27 cellular contexts compared by ENCODE assay signal in genomic region chr5:74360535-74361210, GRCh38.
DNase-seq lines count a peak whose midpoint lies in the region; ATAC-seq and TF ChIP-seq lines count a peak whose summit lies in the region.
"Had no signal": no experiment of that assay in that cellular context is flagged by ENCODE, and none has a peak within 500 bp of the region (broad histone marks: within the 10 kb centered on the region; RNA-seq: fewer than 3 reads in every experiment).

No MANE protein-coding gene starts in this region.

- in situ Hi-C loops in IMR-90 (cut with MboI; ENCODE audit: low sequenced_read_pairs) = no loop called here
- in situ Hi-C loops in astrocyte of the spinal cord (cut with HindIII; ENCODE audit: low sequenced_read_pairs) = no loop called here

- H3K9me3 Mint-ChIP-seq in nephron = peaks cover 3% of the 10 kb centered on the region
- H3K9me3 Mint-ChIP-seq: activated naive CD4-positive, alpha-beta T cell treated with anti-CD3 and anti-CD28 coated beads, Interleukin-2, amount 10 ng/mL, durations not matched to agents 7 days and 5 days; naive B cell had no signal

- H4K20me1 ChIP-seq in BLaER1 treated with 17β-estradiol and CSF1 and Interleukin-3, amounts not matched to agents 10 nM and 100 nM = peaks cover 0 to 4% (median 0%) of the 10 kb centered on the region in 11 experiments; a peak in 1 of 22 replicates
- no peaks in the 10 kb centered on the region for H4K20me1 ChIP-seq in IMR-90 (ENCODE audit: insufficient read depth, low read length)

- no peak overlapping the region for H3K4me3 ChIP-seq in BLaER1 treated with 17β-estradiol and CSF1 and Interleukin-3, amounts not matched to agents 10 nM and 100 nM
- no peak overlapping the region for H3K4me3 ChIP-seq in IMR-90 (ENCODE audit: insufficient read depth, low read depth, low read length)
- no peak overlapping the region for H3K4me3 ChIP-seq in astrocyte of the spinal cord (ENCODE audit: low read depth, low read length)
- H3K4me3 ChIP-seq in mesenchymal stem cell (ENCODE audit: insufficient read depth in 1 of 2, low read depth in 1 of 2, low read length in 2 of 2) = no peak overlapping the region
- H3K4me3 ChIP-seq: cardiac muscle cell, GM12878, left lung, SK-N-MC, spleen had no signal

- no peak for TF ChIP-seq POLR2A in IMR-90 (IDR thresholded peaks at IDR 0.05; ENCODE audit: low read depth, low read length)

- no peaks in the 10 kb centered on the region for H3K36me3 Mint-ChIP-seq in nephron (ENCODE audit: low read depth)
- H3K36me3 Mint-ChIP-seq: activated naive CD4-positive, alpha-beta T cell treated with anti-CD3 and anti-CD28 coated beads, Interleukin-2, amount 10 ng/mL, durations not matched to agents 7 days and 5 days; mesothelial cell of epicardium; naive B cell had no signal

- no peak overlapping the region for H2AFZ ChIP-seq in IMR-90 (replicated peaks; ENCODE audit: low read length, poor library complexity)
- H2AFZ ChIP-seq in mesenchymal stem cell (ENCODE audit: low read depth, low read length) = no peak overlapping the region

- H3K4me2 ChIP-seq in BLaER1 treated with 17β-estradiol and CSF1 and Interleukin-3, amounts not matched to agents 10 nM and 100 nM = peak overlapping the region in 10 of 11 experiments; percentile 2 to 90 (median 48); a peak in 14 of 22 replicates
- H3K4me2 ChIP-seq in IMR-90 (ENCODE audit: low read depth, low read length) = no peak overlapping the region
- H3K4me2 ChIP-seq in mesenchymal stem cell (ENCODE audit: low read length, poor library complexity, severe bottlenecking) = no peak overlapping the region

- H3K23ac ChIP-seq in IMR-90 (ENCODE audit: low read depth, low read length) (no peak overlapping the region), mesenchymal stem cell (ENCODE audit: low read length in 2 of 2) (no peak overlapping the region)

- H3K9ac ChIP-seq in BLaER1 treated with 17β-estradiol and CSF1 and Interleukin-3, amounts not matched to agents 10 nM and 100 nM = no peak overlapping the region
- H3K9ac ChIP-seq in IMR-90 (ENCODE audit: low read depth, low read length) (no peak overlapping the region), mesenchymal stem cell (ENCODE audit: low read length) (no peak overlapping the region)

- peak overlapping the region in 1 of 11 experiments; percentile 27; a peak in 1 of 22 replicates for H3K27ac ChIP-seq in BLaER1 treated with 17β-estradiol and CSF1 and Interleukin-3, amounts not matched to agents 10 nM and 100 nM
- H3K27ac ChIP-seq in IMR-90 (ENCODE audit: insufficient read depth, low read length) = no peak overlapping the region
- H3K27ac ChIP-seq in mesenchymal stem cell (ENCODE audit: low read length, poor library complexity, severe bottlenecking) = no peak overlapping the region
- H3K27ac ChIP-seq: cardiac muscle cell, left lung, SK-N-MC, spleen had no signal

- H3K14ac ChIP-seq in IMR-90 (replicated peaks; ENCODE audit: low read depth, low read length) (no peak overlapping the region), mesenchymal stem cell (ENCODE audit: low read length in 2 of 2) (no peak overlapping the region)

- peaks cover 12 to 48% (median 35%) of the 10 kb centered on the region in 10 experiments for H3K4me1 ChIP-seq in BLaER1 treated with 17β-estradiol and CSF1 and Interleukin-3, amounts not matched to agents 10 nM and 100 nM
- no peaks in the 10 kb centered on the region for H3K4me1 ChIP-seq in IMR-90 (ENCODE audit: control insufficient read depth, insufficient read depth, low read length)
- H3K4me1 ChIP-seq in mesenchymal stem cell (ENCODE audit: control insufficient read depth, insufficient read depth, low read depth, low read length) = peaks cover 2% of the 10 kb centered on the region
- H3K4me1 ChIP-seq: left lung, spleen had no signal

- no peaks in the 10 kb centered on the region for H3K36me3 ChIP-seq in BLaER1 treated with 17β-estradiol and CSF1 and Interleukin-3, amounts not matched to agents 10 nM and 100 nM
- no peaks in the 10 kb centered on the region for H3K36me3 ChIP-seq in IMR-90 (ENCODE audit: control insufficient read depth, insufficient read depth, low read length)
- H3K36me3 ChIP-seq in mesenchymal stem cell (ENCODE audit: control insufficient read depth in 1 of 2, insufficient read depth in 2 of 2, low read depth in 1 of 2, low read length in 2 of 2) = no peaks in the 10 kb centered on the region
- H3K36me3 ChIP-seq: cardiac muscle cell, left lung, spleen had no signal

- H3K9me1 ChIP-seq in IMR-90 (ENCODE audit: insufficient read depth, low read length) = no peaks in the 10 kb centered on the region

- ATAC-seq in IMR-90 (ENCODE audit: low read depth) (no peak), HG02798 (IDR thresholded peaks at IDR 0.05; ENCODE audit: poor library complexity, unreplicated experiment) (no peak), GM21619 (IDR thresholded peaks at IDR 0.05; ENCODE audit: unreplicated experiment) (no peak)
- ATAC-seq: activated CD4-positive, CD25-positive, alpha-beta regulatory T cell treated with anti-CD3 and anti-CD28 coated beads, Interleukin-2, amount 50 U/mL, for 24 hours; GM12878; left lung had no signal

- BruUV-seq in IMR-90 (replicated peaks; lab: Mats Ljungman, UMichigan) = no TSS peak

- peaks cover 7% of the 10 kb centered on the region for H3K27me3 Mint-ChIP-seq in nephron (ENCODE audit: low read depth)
- H3K27me3 Mint-ChIP-seq: activated naive CD4-positive, alpha-beta T cell treated with anti-CD3 and anti-CD28 coated beads, Interleukin-2, amount 10 ng/mL, durations not matched to agents 7 days and 5 days had no signal

- dilution Hi-C loops in IMR-90 (cut with HindIII; ENCODE audit: low sequenced_read_pairs, unreplicated experiment) = no loop called here

- 100% methylated on average over 1 of the region's 7 CpGs; no CpG with 5 or more reads in 1 of the 2 experiments for WGBS in IMR-90 (ENCODE audit: extremely low coverage in 2 of 2, insufficient read length in 1 of 2), 2 experiments
- 81% methylated on average over 7 of the region's 7 CpGs for WGBS in mesenchymal stem cell

- POLR2A ChIA-PET in IMR-90 (lab: Charles Lee; ENCODE audit: unreplicated experiment) = no interaction called here

- H2AK5ac ChIP-seq in IMR-90 (ENCODE audit: low read depth, low read length) (no peak overlapping the region), mesenchymal stem cell (ENCODE audit: low read length, severe bottlenecking) (no peak overlapping the region)

- no peak overlapping the region for H3K56ac ChIP-seq in IMR-90 (ENCODE audit: extremely low read depth, insufficient read depth, low read length)

- no peak overlapping the region for H2BK5ac ChIP-seq in IMR-90 (ENCODE audit: low read depth, low read length, poor library complexity, severe bottlenecking)
- no peak overlapping the region for H2BK5ac ChIP-seq in mesenchymal stem cell (ENCODE audit: low read depth, low read length, poor library complexity, severe bottlenecking)

- TF ChIP-seq RAD21 in IMR-90 (IDR thresholded peaks at IDR 0.05; ENCODE audit: low read length) = no peak

- H2BK20ac ChIP-seq in IMR-90 (ENCODE audit: low read depth, low read length) = no peak overlapping the region

- no peak overlapping the region for H2BK120ac ChIP-seq in IMR-90 (ENCODE audit: low read depth, low read length)
- H2BK120ac ChIP-seq in mesenchymal stem cell (ENCODE audit: low read depth, low read length) = no peak overlapping the region

- H2BK15ac ChIP-seq in IMR-90 (ENCODE audit: low read depth, low read length) (no peak overlapping the region), mesenchymal stem cell (ENCODE audit: low read depth, poor library complexity, severe bottlenecking) (no peak overlapping the region)

- no peaks in the 10 kb centered on the region for H3K27me3 ChIP-seq in BLaER1 treated with 17β-estradiol and CSF1 and Interleukin-3, amounts not matched to agents 10 nM and 100 nM
- peaks cover 25% of the 10 kb centered on the region for H3K27me3 ChIP-seq in IMR-90 (ENCODE audit: control insufficient read depth, insufficient read depth, low read length)
- peaks cover 0 to 3% of the 10 kb centered on the region in 2 experiments for H3K27me3 ChIP-seq in mesenchymal stem cell (ENCODE audit: control insufficient read depth in 1 of 2, insufficient read depth in 1 of 2, low read length in 2 of 2)
- H3K27me3 ChIP-seq: cardiac muscle cell, left lung, spleen had no signal

- no peak for TF ChIP-seq CTCF in IMR-90 (conservative IDR thresholded peaks at IDR 0.05; ENCODE audit: low read depth, low read length)
- TF ChIP-seq CTCF in astrocyte of the spinal cord (IDR thresholded peaks at IDR 0.05; ENCODE audit: low read depth, low read length) = no peak
- no peak for TF ChIP-seq CTCF in nephron (IDR thresholded peaks at IDR 0.05; ENCODE audit: unreplicated experiment in 3 of 3)

- H3K79me1 ChIP-seq in IMR-90 (ENCODE audit: low read depth in 1 of 2, low read length in 2 of 2) (no peaks in the 10 kb centered on the region), mesenchymal stem cell (replicated peaks; ENCODE audit: low read length, poor library complexity, severe bottlenecking) (no peaks in the 10 kb centered on the region)

- no peak overlapping the region for H2BK12ac ChIP-seq in mesenchymal stem cell (ENCODE audit: low read length in 2 of 2)

- peak overlapping the region in 2 of 3 experiments; percentile 54 to 59 for H3K27ac Mint-ChIP-seq in nephron
- H3K27ac Mint-ChIP-seq: activated naive CD4-positive, alpha-beta T cell treated with anti-CD3 and anti-CD28 coated beads, Interleukin-2, amount 10 ng/mL, durations not matched to agents 7 days and 5 days; dendritic cell treated with granulocyte-macrophage colony-stimulating factor and Interleukin-4, amounts not matched to agents 40 ng/mL and 50 ng/mL, for 4 days; mesothelial cell of epicardium; naive B cell had no signal

- no peak overlapping the region for H4K5ac ChIP-seq in IMR-90 (ENCODE audit: low read depth, low read length)

- no peak overlapping the region for H3K4me3 Mint-ChIP-seq in nephron
- H3K4me3 Mint-ChIP-seq: activated naive CD4-positive, alpha-beta T cell treated with anti-CD3 and anti-CD28 coated beads, Interleukin-2, amount 10 ng/mL, durations not matched to agents 7 days and 5 days; dendritic cell treated with granulocyte-macrophage colony-stimulating factor and Interleukin-4, amounts not matched to agents 40 ng/mL and 50 ng/mL, for 4 days; mesothelial cell of epicardium; naive B cell had no signal

- H4K8ac ChIP-seq in IMR-90 (ENCODE audit: low read depth in 2 of 2, low read length in 2 of 2) (no peak overlapping the region), mesenchymal stem cell (ENCODE audit: low read length) (no peak overlapping the region)

- DNase-seq in IMR-90 (no peak), astrocyte of the spinal cord (ENCODE audit: low read depth, low spot score) (peak; percentile 57), iPS-NIHi11 (ENCODE audit: low spot score) (no peak), mesenchymal stem cell (no peak)
- DNase-seq: activated CD4-positive, alpha-beta T cell treated with anti-CD3 and anti-CD28 coated beads, Interleukin-2, amount 50 U/mL, for 48 hours; activated naive CD4-positive, alpha-beta T cell treated with anti-CD3 and anti-CD28 coated beads, Interleukin-2, amount 10 ng/mL, durations not matched to agents 7 days and 5 days; amniotic stem cell; C1 segment of cervical spinal cord; EL; left lung; naive B cell; NCI-H1092 treated with DMSO at 0.1 percent for 48 hours; NCI-H1930; occipital lobe; RPMI8226; spleen; stimulated activated CD4-positive, alpha-beta T cell treated with anti-CD3 and anti-CD28 coated beads, Interleukin-2, amount 100 ng/mL, for 48 hours had no signal

- CTCF ChIA-PET in IMR-90 (lab: Yijun Ruan, JAX) = interaction anchor here (0.6 kb wide), 1 partner anchor 285 kb away, joined by 4 read pairs; no protein-coding TSS in a partner anchor

- H3K9me3 ChIP-seq in BLaER1 treated with 17β-estradiol and CSF1 and Interleukin-3, amounts not matched to agents 10 nM and 100 nM (replicated peaks in 1 of 11) = peaks cover 0 to 4% (median 0%) of the 10 kb centered on the region in 11 experiments; a peak in 5 of 22 replicates
- H3K9me3 ChIP-seq in IMR-90 (ENCODE audit: control insufficient read depth, insufficient read depth, low read length) (0 out of 2 replicates have a peak, but pooled peaks cover 1% of the 10 kb centered on the region), mesenchymal stem cell (ENCODE audit: control insufficient read depth, low read length) (peaks cover 5% of the 10 kb centered on the region)
- H3K9me3 ChIP-seq: left lung had no signal

- H3K4ac ChIP-seq in IMR-90 (ENCODE audit: low read depth, low read length) (no peak overlapping the region), mesenchymal stem cell (ENCODE audit: low read depth in 1 of 2, low read length in 2 of 2) (no peak overlapping the region)

- peaks cover 56% of the 10 kb centered on the region for H3K4me1 Mint-ChIP-seq in nephron
- H3K4me1 Mint-ChIP-seq: activated naive CD4-positive, alpha-beta T cell treated with anti-CD3 and anti-CD28 coated beads, Interleukin-2, amount 10 ng/mL, durations not matched to agents 7 days and 5 days had no signal

- no peak overlapping the region for H4K91ac ChIP-seq in IMR-90 (ENCODE audit: insufficient read depth, low read depth, low read length)
- H4K91ac ChIP-seq in mesenchymal stem cell (ENCODE audit: low read length) = no peak overlapping the region

- no peak overlapping the region for H2AK9ac ChIP-seq in IMR-90 (replicated peaks; ENCODE audit: low read depth, low read length, poor library complexity)

- no peak overlapping the region for H3K18ac ChIP-seq in IMR-90 (ENCODE audit: low read depth, low read length)
- no peak overlapping the region for H3K18ac ChIP-seq in mesenchymal stem cell (ENCODE audit: low read depth in 1 of 2, low read length in 2 of 2)

- intact Hi-C loops in IMR-90 (cut with micrococcal nuclease) = no loop called here

Comparison
In these comparisons a context has a peak if more than half of its experiments do, and no peak if none do; other contexts are left out.
1. H3K4me2 ChIP-seq: peak in BLaER1 treated with 17β-estradiol and CSF1 and Interleukin-3, amounts not matched to agents 10 nM and 100 nM (10 of 11); none in IMR-90 (single experiment) and mesenchymal stem cell (single experiment).